9 cellular contexts compared by ENCODE assay signal in genomic region chr2:198371902-198372611, GRCh38.
A peak's percentile ranks its signal among the peaks of the same experiment; 100 is the strongest.
DNase-seq lines count a peak whose midpoint lies in the region; ATAC-seq and TF ChIP-seq lines count a peak whose summit lies in the region.
"Had no signal": no experiment of that assay in that cellular context is flagged by ENCODE, and none has a peak within 500 bp of the region (broad histone marks: within the 10 kb centered on the region; RNA-seq: fewer than 3 reads in every experiment).

No MANE protein-coding gene starts in this region.

- DNase-seq in AG09309 (ENCODE audit: low read depth) (peak; percentile 38), SJSA1 (ENCODE audit: low read depth in 1 of 2, low spot score in 2 of 2) (peak in 1 of 2 experiments; percentile 60), HuH-7.5 (ENCODE audit: low spot score) (no peak), iPS-NIHi7 (ENCODE audit: extremely low spot score) (no peak), ascending aorta (ENCODE audit: low spot score in 2 of 2) (no peak)

- no peaks in the 10 kb centered on the region for H3K27me3 ChIP-seq in SJSA1 (replicated peaks)
- no peaks in the 10 kb centered on the region for H3K27me3 ChIP-seq in skeletal muscle tissue (ENCODE audit: control insufficient read depth in 3 of 3, insufficient read depth in 3 of 3, low read length in 3 of 3)
- H3K27me3 ChIP-seq in ascending aorta = no peaks in the 10 kb centered on the region

- no peaks in the 10 kb centered on the region for H3K36me3 ChIP-seq in SJSA1
- H3K36me3 ChIP-seq in skeletal muscle tissue (ENCODE audit: control insufficient read depth in 3 of 3, insufficient read depth in 3 of 3, low read length in 3 of 3) = no peaks in the 10 kb centered on the region
- H3K36me3 ChIP-seq in ascending aorta = no peaks in the 10 kb centered on the region
- H3K36me3 ChIP-seq: cardiac muscle cell had no signal

- H3K4me1 ChIP-seq in SJSA1 (replicated peaks) (peaks cover 9% of the 10 kb centered on the region), skeletal muscle tissue (ENCODE audit: control insufficient read depth in 3 of 3, insufficient read depth in 3 of 3, low read length in 3 of 3) (no peaks in the 10 kb centered on the region), ascending aorta (no peaks in the 10 kb centered on the region)

- TF ChIP-seq CTCF in AG09309 (IDR thresholded peaks at IDR 0.05; ENCODE audit: control insufficient read depth, insufficient read depth, low read depth, low read length, missing control alignments) (no peak), ascending aorta (IDR thresholded peaks at IDR 0.05) (no peak)

- H3K9me3 ChIP-seq in SJSA1 (replicated peaks) = no peaks in the 10 kb centered on the region
- no peaks in the 10 kb centered on the region for H3K9me3 ChIP-seq in skeletal muscle tissue (ENCODE audit: control insufficient read depth in 3 of 3, low read length in 3 of 3)
- H3K9me3 ChIP-seq in ascending aorta = no peaks in the 10 kb centered on the region

- intact Hi-C loops in ascending aorta (cut with DNase I) = no loop called here

- H3K27ac ChIP-seq in SJSA1 (peak overlapping the region; percentile 36), skeletal muscle tissue (ENCODE audit: low read depth, low read length) (no peak overlapping the region), ascending aorta (no peak overlapping the region)
- H3K27ac ChIP-seq: cardiac muscle cell had no signal

- H3K4me3 ChIP-seq in AG09309 (ENCODE audit: control insufficient read depth, low read depth, low read length) (peak overlapping the region; percentile 21), SJSA1 (peak overlapping the region; percentile 33), skeletal muscle tissue (ENCODE audit: low read length in 3 of 3) (peak overlapping the region; percentile 65 to 68 (median 66)), ascending aorta (no peak overlapping the region)
- H3K4me3 ChIP-seq: cardiac muscle cell had no signal

- ATAC-seq in GM19023 (IDR thresholded peaks at IDR 0.05; ENCODE audit: unreplicated experiment) (peak; percentile 96), HG03066 (IDR thresholded peaks at IDR 0.05; ENCODE audit: low read depth, unreplicated experiment) (peak; percentile 96)

- H3K9ac ChIP-seq in skeletal muscle tissue (ENCODE audit: low read depth in 1 of 3, low read length in 3 of 3) = peak overlapping the region in 2 of 3 donors; percentile 13 to 58

Comparison
In these comparisons a context has a peak if more than half of its experiments do, and no peak if none do; other contexts are left out.
1. H3K4me3 ChIP-seq: peak in AG09309 (single experiment), SJSA1 (single experiment) and skeletal muscle tissue (3 of 3); none in ascending aorta (0 of 2).